13 cellular contexts compared by ENCODE assay signal in the genomic region with DNA sequence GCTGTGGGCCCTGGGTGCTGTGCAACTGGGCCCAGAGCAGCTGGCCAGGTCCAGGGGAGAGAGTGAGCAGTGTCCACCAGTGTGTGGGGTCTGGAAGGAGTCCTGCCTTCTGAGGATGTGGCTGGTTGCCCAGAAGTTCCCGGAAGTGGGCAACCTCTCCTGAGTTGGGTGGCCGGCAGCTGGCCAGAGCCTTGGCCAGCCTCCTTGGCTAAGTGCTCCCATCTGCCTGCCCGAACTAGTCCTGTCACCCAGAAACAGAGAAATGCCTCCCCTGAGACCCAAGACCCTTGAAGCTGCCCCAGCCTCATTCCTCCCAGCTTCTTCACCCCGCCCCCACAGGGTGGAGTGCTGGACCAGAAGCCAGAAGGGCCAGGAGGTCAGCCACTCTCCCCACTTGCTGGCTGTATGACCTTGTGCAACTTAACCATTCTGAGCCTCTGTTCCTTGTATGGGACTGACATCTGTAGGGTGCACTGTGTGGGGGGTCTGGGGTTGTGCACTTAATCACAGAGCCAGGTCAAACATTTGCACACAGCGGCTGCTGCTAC. TPM values are rescaled to one million over a fixed set of nuclear protein-coding genes. Genes with fewer than 3 reads are reported as not detected.
DNase-seq lines count a peak whose midpoint lies in the region; ATAC-seq and TF ChIP-seq lines count a peak whose summit lies in the region.
"Had no signal": no experiment of that assay in that cellular context is flagged by ENCODE, and none has a peak within 500 bp of the region (broad histone marks: within the 10 kb centered on the region; RNA-seq: fewer than 3 reads in every experiment).

No MANE protein-coding gene starts in this region.

- no peaks in the 10 kb centered on the region for H3K27me3 ChIP-seq in neutrophil

- peak; percentile 87 for DNase-seq in A172 (ENCODE audit: low spot score)
- peak; percentile 22 for DNase-seq in OCI-M1 (lab: John Stamatoyannopoulos, UW)
- peak; percentile 73 for DNase-seq in fibroblast of mammary gland (ENCODE audit: low read depth)
- no peak for DNase-seq in activated CD4-positive, alpha-beta T cell treated with anti-CD3 and anti-CD28 coated beads for 1 hour
- no peak for DNase-seq in DMS 273 treated with DMSO at 0.1 percent for 48 hours (lab: John Stamatoyannopoulos, UW)
- DNase-seq in NCI-H2107 treated with DMSO at 0.1 percent for 48 hours (lab: John Stamatoyannopoulos, UW; ENCODE audit: unreplicated experiment): no peak
- DNase-seq: NCI-H2227 treated with DMSO at 0.1 percent for 48 hours, T-helper 1 cell had no signal

- peak overlapping the region; percentile 71 for H3K27ac ChIP-seq in neutrophil

- TF ChIP-seq CTCF in fibroblast of mammary gland (conservative IDR thresholded peaks at IDR 0.05; ENCODE audit: control insufficient read depth, insufficient read depth, low read depth, low read length): no peak
- no peak for TF ChIP-seq CTCF in neutrophil (IDR thresholded peaks at IDR 0.05)

- no peaks in the 10 kb centered on the region for H3K9me3 ChIP-seq in neutrophil

- H3K4me3 ChIP-seq in fibroblast of mammary gland (ENCODE audit: control insufficient read depth, low read depth, low read length) (no peak overlapping the region), neutrophil (ENCODE audit: low read depth in 1 of 2, low read length in 1 of 2) (no peak overlapping the region)

- no peak for ATAC-seq in GM21515 (IDR thresholded peaks at IDR 0.05; ENCODE audit: unreplicated experiment)
- ATAC-seq: stimulated activated memory B cell treated with anti-CD40 and anti-IgM and Interleukin-4, amounts not matched to agents 10 μg/mL and 1 μg/mL and 100 μg/mL, for 72 hours had no signal

- H3K36me3 ChIP-seq in neutrophil: no peaks in the 10 kb centered on the region

- peaks cover 41 to 46% of the 10 kb centered on the region in 2 experiments for H3K4me1 ChIP-seq in neutrophil (ENCODE audit: control insufficient read depth in 1 of 2, insufficient read depth in 1 of 2, low read depth in 1 of 2, low read length in 1 of 2)

RNA-seq across cellular contexts. Expression of a gene that starts 7.6 kb away (rescaled TPM):
- 60.1 and 66.9 TPM in 2 replicates for total RNA-seq in A172 (2014; rRNA removed; shearing (Covaris generic))

RNA-seq across cellular contexts. Expression of a gene that starts 35.1 kb away (rescaled TPM):
- not detected in 2 replicates for total RNA-seq in A172 (2014; rRNA removed; shearing (Covaris generic))
- total RNA-seq: frontal cortex, pulmonary artery endothelial cell had no signal

RNA-seq across cellular contexts. Expression of a gene that starts 36.1 kb away (rescaled TPM):
- total RNA-seq in A172 (2014; rRNA removed; shearing (Covaris generic)): 16.5 and 19.0 TPM in 2 replicates

RNA-seq across cellular contexts. Expression of a gene that starts 48.6 kb away (rescaled TPM):
- 93.0 and 94.6 TPM in 2 replicates for total RNA-seq in A172 (2014; rRNA removed; shearing (Covaris generic))

RNA-seq across cellular contexts. Expression of a gene that starts 55.2 kb away (rescaled TPM):
- total RNA-seq in A172 (2014; rRNA removed; shearing (Covaris generic)): 15.6 and 19.5 TPM in 2 replicates

Comparison
In these comparisons a context has a peak if more than half of its experiments do, and no peak if none do; other contexts are left out.
1. DNase-seq: peak in A172 (single experiment), OCI-M1 (single experiment) and fibroblast of mammary gland (single experiment); none in activated CD4-positive, alpha-beta T cell treated with anti-CD3 and anti-CD28 coated beads for 1 hour (single experiment), DMS 273 treated with DMSO at 0.1 percent for 48 hours (single experiment) and NCI-H2107 treated with DMSO at 0.1 percent for 48 hours (single experiment).